17 cellular contexts compared by ENCODE assay signal in genomic region chr4:87982446-87982845, GRCh38. TPM values are rescaled to one million over a fixed set of nuclear protein-coding genes. Genes with fewer than 3 reads are reported as not detected.
"Had no signal": no experiment of that assay in that cellular context is flagged by ENCODE, and none has a peak within 500 bp of the region (broad histone marks: within the 10 kb centered on the region; RNA-seq: fewer than 3 reads in every experiment).

No MANE protein-coding gene starts in this region.

- H3K4me3 ChIP-seq: ascending aorta, mucosa of descending colon, testis had no signal

- DNase-seq: activated CD4-positive, alpha-beta T cell treated with anti-CD3 and anti-CD28 coated beads for 48 hours; activated naive CD4-positive, alpha-beta T cell; central memory CD4-positive, alpha-beta T cell; cortex of kidney; effector memory CD4-positive, alpha-beta T cell; hippocampal formation; left colon; mucosa of descending colon; stimulated activated CD4-positive, alpha-beta T cell treated with anti-CD3 and anti-CD28 coated beads, Interleukin-15, amount 100 ng/mL, for 24 hours; stimulated activated CD4-positive, alpha-beta T cell treated with anti-CD3 and anti-CD28 coated beads, Interleukin-4, amount 100 ng/mL, for 24 hours; T-helper 1 cell; testis; WERI-Rb-1 had no signal

- H3K36me3 ChIP-seq: ascending aorta, WERI-Rb-1 had no signal

- H3K27ac ChIP-seq: ascending aorta, testis, WERI-Rb-1 had no signal

- H3K27me3 ChIP-seq: ascending aorta, testis had no signal

- H3K9me3 ChIP-seq: ascending aorta, mucosa of descending colon, testis had no signal

- ATAC-seq: left colon; mucosa of descending colon; natural killer cell treated with Interleukin-12 subunit alpha and Interleukin-12 subunit beta and Interleukin-15 and Interleukin-18, amount 100 ng/mL, for 72 hours had no signal

- H3K4me1 ChIP-seq: ascending aorta, testis had no signal

RNA-seq across cellular contexts. Expression of gene SPP1, which starts 6.9 kb away (rescaled TPM):
- total RNA-seq: lung microvascular endothelial cell; natural killer cell treated with Interleukin-12 subunit alpha and Interleukin-12 subunit beta and Interleukin-15 and Interleukin-18, amount 100 ng/mL, for 72 hours; pulmonary artery endothelial cell had no signal
